ENCODE assay signal across 8 cellular contexts in genomic region chr1:21622466-21623315, GRCh38. TPM values are rescaled to one million over a fixed set of nuclear protein-coding genes. Genes with fewer than 3 reads are reported as not detected.
A peak's percentile ranks its signal among the peaks of the same experiment; 100 is the strongest.
DNase-seq lines count a peak whose midpoint lies in the region; ATAC-seq, FAIRE-seq and TF ChIP-seq lines count a peak whose summit lies in the region.

No MANE protein-coding gene starts in this region.

- H3K4me3 ChIP-seq in HCT116 (replicated peaks in 1 of 2; ENCODE audit: low read depth in 1 of 2, low read length in 2 of 2): peak overlapping the region; percentile 39 to 58

- FAIRE-seq in urothelium cell line (lab: Jason Lieb, UNC): no peak

- H3K9ac ChIP-seq in HCT116 (ENCODE audit: low read length): peak overlapping the region; percentile 43

- H3K36me3 Mint-ChIP-seq in nephron (ENCODE audit: low read depth): no peaks in the 10 kb centered on the region

- H3K4me3 Mint-ChIP-seq in nephron: peak overlapping the region; percentile 76 to 82 (median 77)

- H3K4me2 ChIP-seq in HCT116 (ENCODE audit: low read length): peak overlapping the region; percentile 65

- no peaks in the 10 kb centered on the region for H3K27me3 ChIP-seq in HCT116 (ENCODE audit: insufficient read depth, low read length)

- no peak for DNase-seq in HCT116 (ENCODE audit: low read depth, low spot score)
- peak; percentile 57 for DNase-seq in activated CD4-positive, CD25-positive, alpha-beta regulatory T cell treated with anti-CD3 and anti-CD28 coated beads, Interleukin-2, amount 50 U/mL, for 72 hours
- DNase-seq in ecto neural progenitor cell (ENCODE audit: low spot score): peak; percentile 74
- peak; percentile 95 for DNase-seq in urothelium cell line (ENCODE audit: low spot score)
- DNase-seq in A172 (ENCODE audit: low spot score): no peak
- no peak for DNase-seq in EL

- POLR2A ChIA-PET in HCT116 (lab: Charles Lee): no interaction called here

- H3K9me3 ChIP-seq in HCT116 (ENCODE audit: control insufficient read depth in 1 of 2, insufficient read depth in 1 of 2, low read depth in 1 of 2, low read length in 2 of 2): no peaks in the 10 kb centered on the region

- peak overlapping the region; percentile 73 to 94 (median 87) for H3K27ac Mint-ChIP-seq in nephron

- TF ChIP-seq CTCF in HCT116 (IDR thresholded peaks at IDR 0.05 in 2 of 3, conservative IDR thresholded peaks at IDR 0.05 in 1 of 3; ENCODE audit: borderline replicate concordance in 1 of 3, insufficient read depth in 1 of 3, low read depth in 2 of 3, low read length in 2 of 3): no peak
- TF ChIP-seq CTCF in nephron (IDR thresholded peaks at IDR 0.05; ENCODE audit: unreplicated experiment in 3 of 3): no peak

- no peaks in the 10 kb centered on the region for H3K36me3 ChIP-seq in HCT116 (ENCODE audit: control insufficient read depth in 1 of 2, insufficient read depth in 2 of 2, low read length in 2 of 2)

- CTCF ChIA-PET in HCT116 (lab: Charles Lee): interaction anchor here (1.1 kb wide), 1 partner anchor 15 kb away, joined by 4 read pairs; no protein-coding TSS in a partner anchor

- no peaks in the 10 kb centered on the region for H3K79me2 ChIP-seq in HCT116 (ENCODE audit: insufficient read depth, low read length)

- peaks cover 45% of the 10 kb centered on the region for H3K4me1 Mint-ChIP-seq in nephron

- H3K9me2 ChIP-seq in HCT116 (ENCODE audit: insufficient read depth): no peaks in the 10 kb centered on the region

- RAD21 ChIA-PET in HCT116 (lab: Charles Lee; ENCODE audit: low non-redundant PET in 1 of 2, low total read pairs in 2 of 2, uncharacterized antibody in 2 of 2, unreplicated experiment in 2 of 2): no interaction called here

- peak overlapping the region; percentile 51; the same call in 1 of the 2 replicates for H3K27ac ChIP-seq in HCT116 (ENCODE audit: low read depth, low read length)

- intact Hi-C loops in HCT116 (cut with micrococcal nuclease): no loop called here

- H2AFZ ChIP-seq in HCT116 (ENCODE audit: low read depth, low read length, poor library complexity, severe bottlenecking): no peak overlapping the region

- no peak for TF ChIP-seq POLR2A in HCT116 (IDR thresholded peaks at IDR 0.05; ENCODE audit: borderline replicate concordance, extremely low read depth, insufficient read depth, insufficient read length)

- no TSS peak for BruUV-seq in HCT116 (replicated peaks; lab: Mats Ljungman, UMichigan)

- no peak for TF ChIP-seq RAD21 in HCT116 (IDR thresholded peaks at IDR 0.05; ENCODE audit: low read depth)

- ATAC-seq in HCT116: peak; percentile 85
- no peak for ATAC-seq in GM18511 (IDR thresholded peaks at IDR 0.05; ENCODE audit: unreplicated experiment)

- peaks cover 22% of the 10 kb centered on the region for H3K27me3 Mint-ChIP-seq in nephron (ENCODE audit: low read depth)

- no peaks in the 10 kb centered on the region for H4K20me1 ChIP-seq in HCT116 (ENCODE audit: insufficient read depth)

- H3K4me1 ChIP-seq in HCT116 (ENCODE audit: control insufficient read depth in 1 of 2, insufficient read depth in 2 of 2, low read length in 2 of 2): peaks cover 15 to 36% of the 10 kb centered on the region in 2 experiments

- H3K9me3 Mint-ChIP-seq in nephron: no peaks in the 10 kb centered on the region

TF ChIP-seq in HCT116, 20 proteins besides CTCF, POLR2A, EP300 and RAD21:
- TF ChIP-seq MAX (IDR thresholded peaks at IDR 0.05) (no peak), POLR2AphosphoS5 (IDR thresholded peaks at IDR 0.05; ENCODE audit: low read depth, low read length) (peak; percentile 72)

RNA-seq across cellular contexts. Expression of gene RAP1GAP, which starts 46.5 kb away (rescaled TPM):
- 13.4 TPM for total RNA-seq in HCT116 (2021; ENCODE audit: unreplicated experiment)
- 15.0 and 15.2 TPM in 2 replicates for polyA plus RNA-seq in HCT116 (2012)
- 0.93 and 1.1 TPM in 2 replicates for total RNA-seq in A172 (2014; rRNA removed; shearing (Covaris generic))

Comparison
In these comparisons a context has a peak if more than half of its experiments do, and no peak if none do; other contexts are left out.
1. DNase-seq: peak in activated CD4-positive, CD25-positive, alpha-beta regulatory T cell treated with anti-CD3 and anti-CD28 coated beads, Interleukin-2, amount 50 U/mL, for 72 hours (single experiment), ecto neural progenitor cell (single experiment) and urothelium cell line (single experiment); none in HCT116 (single experiment), A172 (single experiment) and EL (single experiment).